Comparison of ENCODE assay signal across 16 cellular contexts in genomic region chr16:74626741-74627416, GRCh38. TPM values are rescaled to one million over a fixed set of nuclear protein-coding genes. Genes with fewer than 3 reads are reported as not detected.
DNase-seq lines count a peak whose midpoint lies in the region; ATAC-seq and TF ChIP-seq lines count a peak whose summit lies in the region.
"Had no signal": no experiment of that assay in that cellular context is flagged by ENCODE, and none has a peak within 500 bp of the region (broad histone marks: within the 10 kb centered on the region; RNA-seq: fewer than 3 reads in every experiment).

No MANE protein-coding gene starts in this region.

- POLR2A ChIA-PET in activated CD4-positive, alpha-beta T cell treated with anti-CD3 and anti-CD28 coated beads for 36 hours (lab: Charles Lee), result interaction anchor here (0.5 to 1.5 kb wide), 6 partner anchors 11 to 40 kb away, joined by 3 to 6 read pairs (median 3); partner anchors contain the start of genes GLG1 and RFWD3

- H3K4me1 Mint-ChIP-seq in activated CD4-positive, alpha-beta T cell treated with anti-CD3 and anti-CD28 coated beads for 36 hours, result peaks cover 46% of the 10 kb centered on the region
- H3K4me1 Mint-ChIP-seq in activated T-helper 17 cell treated with anti-CD3 and anti-CD28 coated beads, Interleukin-2, amount 50 U/mL, for 72 hours, result peaks cover 26% of the 10 kb centered on the region
- H3K4me1 Mint-ChIP-seq in nephron, result peaks cover 18% of the 10 kb centered on the region

- intact Hi-C loops in activated CD4-positive, alpha-beta T cell treated with anti-CD3 and anti-CD28 coated beads for 36 hours (cut with DNase I, micrococcal nuclease), result loop anchor here (2.0 to 10.0 kb wide), 2 partner anchors 160 to 162 kb away; no protein-coding TSS in a partner anchor
- intact Hi-C loops in upper lobe of right lung (cut with DNase I), result no loop called here

- H3K36me3 ChIP-seq in upper lobe of right lung, result peaks cover 99% of the 10 kb centered on the region
- H3K36me3 ChIP-seq: ovary had no signal

- no peak overlapping the region for H3K27ac ChIP-seq in upper lobe of right lung
- H3K27ac ChIP-seq: A549, ovary had no signal

- H3K36me3 Mint-ChIP-seq in activated CD4-positive, alpha-beta T cell treated with anti-CD3 and anti-CD28 coated beads for 36 hours (ENCODE audit: low read depth), result peaks cover 81% of the 10 kb centered on the region
- H3K36me3 Mint-ChIP-seq in activated T-helper 17 cell treated with anti-CD3 and anti-CD28 coated beads, Interleukin-2, amount 50 U/mL, for 72 hours (ENCODE audit: low read depth), result peaks cover 100% of the 10 kb centered on the region
- peaks cover 82% of the 10 kb centered on the region for H3K36me3 Mint-ChIP-seq in nephron (ENCODE audit: low read depth)

- H3K27ac Mint-ChIP-seq in activated CD4-positive, alpha-beta T cell treated with anti-CD3 and anti-CD28 coated beads for 36 hours, result peak overlapping the region; percentile 90
- peak overlapping the region; percentile 91 for H3K27ac Mint-ChIP-seq in activated T-helper 17 cell treated with anti-CD3 and anti-CD28 coated beads, Interleukin-2, amount 50 U/mL, for 72 hours
- peak overlapping the region; percentile 73 to 89 (median 86) for H3K27ac Mint-ChIP-seq in nephron

- peak overlapping the region; percentile 33 for H3K4me3 Mint-ChIP-seq in activated CD4-positive, alpha-beta T cell treated with anti-CD3 and anti-CD28 coated beads for 36 hours
- H3K4me3 Mint-ChIP-seq in activated T-helper 17 cell treated with anti-CD3 and anti-CD28 coated beads, Interleukin-2, amount 50 U/mL, for 72 hours, result peak overlapping the region; percentile 56
- H3K4me3 Mint-ChIP-seq in nephron, result no peak overlapping the region
- H3K4me3 Mint-ChIP-seq: IgD-negative memory B cell had no signal

- no peaks in the 10 kb centered on the region for H3K9me3 Mint-ChIP-seq in activated CD4-positive, alpha-beta T cell treated with anti-CD3 and anti-CD28 coated beads for 36 hours (ENCODE audit: low read depth)
- H3K9me3 Mint-ChIP-seq in activated T-helper 17 cell treated with anti-CD3 and anti-CD28 coated beads, Interleukin-2, amount 50 U/mL, for 72 hours, result no peaks in the 10 kb centered on the region
- H3K9me3 Mint-ChIP-seq in nephron, result no peaks in the 10 kb centered on the region
- H3K9me3 Mint-ChIP-seq: IgD-negative memory B cell had no signal

- ATAC-seq in activated CD4-positive, alpha-beta T cell treated with anti-CD3 and anti-CD28 coated beads for 36 hours, result peak; percentile 93
- peak; percentile 61 for ATAC-seq in GM21786 (IDR thresholded peaks at IDR 0.05; ENCODE audit: unreplicated experiment)
- peak; percentile 93 for ATAC-seq in activated T-helper 17 cell treated with anti-CD3 and anti-CD28 coated beads, Interleukin-2, amount 50 U/mL, for 72 hours (replicated peaks)
- ATAC-seq in upper lobe of right lung, result no peak
- ATAC-seq in GM18858 (IDR thresholded peaks at IDR 0.05; ENCODE audit: unreplicated experiment), result no peak
- ATAC-seq: Panc1 had no signal

- H3K4me1 ChIP-seq in upper lobe of right lung, result no peaks in the 10 kb centered on the region
- H3K4me1 ChIP-seq: A549 had no signal

- DNase-seq in activated CD4-positive, alpha-beta T cell treated with anti-CD3 and anti-CD28 coated beads for 36 hours, result peak; percentile 26
- DNase-seq in activated CD4-positive, alpha-beta T cell treated with anti-CD3 and anti-CD28 coated beads for 1 hour, result no peak
- DNase-seq in upper lobe of right lung (no peak), NCI-H526 (lab: John Stamatoyannopoulos, UW) (no peak)
- DNase-seq: activated CD4-positive, alpha-beta T cell treated with anti-CD3 and anti-CD28 coated beads for 48 hours; foreskin melanocyte; NCI-H2107; substantia nigra had no signal

- TF ChIP-seq CTCF in nephron (IDR thresholded peaks at IDR 0.05; ENCODE audit: unreplicated experiment in 3 of 3) (no peak), upper lobe of right lung (IDR thresholded peaks at IDR 0.05) (no peak)

- H3K27me3 Mint-ChIP-seq in activated CD4-positive, alpha-beta T cell treated with anti-CD3 and anti-CD28 coated beads for 36 hours, result no peaks in the 10 kb centered on the region
- H3K27me3 Mint-ChIP-seq in activated T-helper 17 cell treated with anti-CD3 and anti-CD28 coated beads, Interleukin-2, amount 50 U/mL, for 72 hours, result no peaks in the 10 kb centered on the region
- H3K27me3 Mint-ChIP-seq in nephron (ENCODE audit: low read depth), result no peaks in the 10 kb centered on the region
- H3K27me3 Mint-ChIP-seq: IgD-negative memory B cell had no signal

- CTCF ChIA-PET in activated CD4-positive, alpha-beta T cell treated with anti-CD3 and anti-CD28 coated beads for 36 hours (lab: Charles Lee), result interaction anchor here (0.6 to 2.0 kb wide), 4 partner anchors 11 to 236 kb away, joined by 3 to 8 read pairs (median 4); no protein-coding TSS in a partner anchor

- H3K9me3 ChIP-seq in upper lobe of right lung, result no peaks in the 10 kb centered on the region
- H3K9me3 ChIP-seq: A549, ovary had no signal

- H3K4me3 ChIP-seq in upper lobe of right lung, result no peak overlapping the region
- H3K4me3 ChIP-seq: A549, ovary had no signal

- no peaks in the 10 kb centered on the region for H3K27me3 ChIP-seq in upper lobe of right lung
- H3K27me3 ChIP-seq: ovary had no signal

RNA-seq across cellular contexts. Expression of gene GLG1, which starts 20.0 kb away (rescaled TPM):
- total RNA-seq in activated CD4-positive, alpha-beta T cell treated with anti-CD3 and anti-CD28 coated beads for 36 hours, result 10 to 100 TPM; 66.3 to 68.3 TPM
- total RNA-seq in activated T-helper 17 cell treated with anti-CD3 and anti-CD28 coated beads, Interleukin-2, amount 50 U/mL, for 72 hours, result 10 to 100 TPM; 62.6 to 74.1 TPM
- 112 TPM for total RNA-seq in upper lobe of right lung

RNA-seq across cellular contexts. Expression of gene RFWD3, which starts 39.8 kb away (rescaled TPM):
- total RNA-seq in activated CD4-positive, alpha-beta T cell treated with anti-CD3 and anti-CD28 coated beads for 36 hours, result 100 to 1,000 TPM in 1 of 2 experiments, 10 to 100 TPM in 1; 92.7 to 102 TPM
- 100 to 1,000 TPM in 1 of 2 donors, 10 to 100 TPM in 1; 71.5 to 109 TPM for total RNA-seq in activated T-helper 17 cell treated with anti-CD3 and anti-CD28 coated beads, Interleukin-2, amount 50 U/mL, for 72 hours
- total RNA-seq in upper lobe of right lung, result 16.7 TPM

Comparison
In these comparisons a context has a peak if more than half of its experiments do, and no peak if none do; other contexts are left out.
1. ATAC-seq: peak in activated CD4-positive, alpha-beta T cell treated with anti-CD3 and anti-CD28 coated beads for 36 hours (single experiment), GM21786 (single experiment) and activated T-helper 17 cell treated with anti-CD3 and anti-CD28 coated beads, Interleukin-2, amount 50 U/mL, for 72 hours (single experiment); none in upper lobe of right lung (single experiment) and GM18858 (single experiment).
2. H3K4me3 Mint-ChIP-seq: peak in activated CD4-positive, alpha-beta T cell treated with anti-CD3 and anti-CD28 coated beads for 36 hours (single experiment) and activated T-helper 17 cell treated with anti-CD3 and anti-CD28 coated beads, Interleukin-2, amount 50 U/mL, for 72 hours (single experiment); none in nephron (0 of 3).
3. Peak in every context shown above with its lines, with median percentiles within 50 percentile points of each other: H3K27ac Mint-ChIP-seq.